ENCODE assay signal across 1 cellular context in genomic region chr1:160098852-160099647, GRCh38.
A peak's percentile ranks its signal among the peaks of the same experiment; 100 is the strongest.
TF ChIP-seq lines count a peak whose summit lies in the region.

No MANE protein-coding gene starts in this region.

TF ChIP-seq in K562, 482 proteins besides CTCF, POLR2A, EP300 and RAD21 (continues in another document):
- no peak for TF ChIP-seq ZNF121 (CRISPR knock-in tag; conservative IDR thresholded peaks at IDR 0.05)
- no peak for TF ChIP-seq ATF1 (CRISPR knock-in tag; IDR thresholded peaks at IDR 0.05)
- TF ChIP-seq ATF1 (tag; IDR thresholded peaks at IDR 0.05): peak; percentile 89
- TF ChIP-seq ZNF398 (CRISPR knock-in tag; IDR thresholded peaks at IDR 0.05): no peak
- no peak for TF ChIP-seq RREB1 (CRISPR knock-in tag; IDR thresholded peaks at IDR 0.05)
- TF ChIP-seq ZBTB2 (IDR thresholded peaks at IDR 0.05): no peak
- no peak; the same call in 1 of the 2 replicates for TF ChIP-seq MBD2 (IDR thresholded peaks at IDR 0.05; ENCODE audit: borderline replicate concordance, low read depth)
- no peak for TF ChIP-seq SAFB2 (IDR thresholded peaks at IDR 0.05; ENCODE audit: borderline replicate concordance, low read depth, low read length, severe bottlenecking)
- TF ChIP-seq NFE2 (IDR thresholded peaks at IDR 0.05; ENCODE audit: low read depth): no peak
- peak; percentile 46; the same call in 1 of the 2 replicates for TF ChIP-seq ZNF449 (CRISPR knock-in tag; IDR thresholded peaks at IDR 0.05)
- TF ChIP-seq ZNF592 (IDR thresholded peaks at IDR 0.05): no peak
- TF ChIP-seq HOMEZ (CRISPR knock-in tag; IDR thresholded peaks at IDR 0.05): no peak
- no peak for TF ChIP-seq MEIS2 (IDR thresholded peaks at IDR 0.05; ENCODE audit: partially characterized antibody)
- no peak for TF ChIP-seq ELF1 (tag; IDR thresholded peaks at IDR 0.05)
- TF ChIP-seq COPS2 (conservative IDR thresholded peaks at IDR 0.05): no peak
- TF ChIP-seq PTBP1 (IDR thresholded peaks at IDR 0.05; ENCODE audit: low read depth, low read length): no peak
- TF ChIP-seq ATF4 (CRISPR knock-in tag; IDR thresholded peaks at IDR 0.05): no peak
- TF ChIP-seq FOS (IDR thresholded peaks at IDR 0.05; ENCODE audit: extremely low read depth, insufficient read length): no peak
- no peak for TF ChIP-seq CHD4 (IDR thresholded peaks at IDR 0.05; ENCODE audit: insufficient read depth, insufficient replicate concordance, low read depth, low read length, poor library complexity, severe bottlenecking)
- no peak for TF ChIP-seq ZNF512 (tag; IDR thresholded peaks at IDR 0.05)
- TF ChIP-seq ZBTB8A (IDR thresholded peaks at IDR 0.05; ENCODE audit: partially characterized antibody): no peak
- no peak for TF ChIP-seq HMGN3 (IDR thresholded peaks at IDR 0.05; ENCODE audit: borderline replicate concordance, extremely low read depth, insufficient read length, low read depth, low read length)
- TF ChIP-seq XRCC4 (IDR thresholded peaks at IDR 0.05; ENCODE audit: extremely low read depth, insufficient read depth, insufficient read length): no peak
- TF ChIP-seq KAT7 (CRISPR knock-in tag; IDR thresholded peaks at IDR 0.05; ENCODE audit: borderline replicate concordance): 0 out of 2 replicates have a peak, but pooled peaks have one; percentile 41
- peak; percentile 77 for TF ChIP-seq PRDM10 (IDR thresholded peaks at IDR 0.05; ENCODE audit: partially characterized antibody)
- no peak for TF ChIP-seq E2F1 (CRISPR knock-in tag; IDR thresholded peaks at IDR 0.05)
- TF ChIP-seq BRD9 (IDR thresholded peaks at IDR 0.05; ENCODE audit: low read depth, partially characterized antibody): no peak
